ENCODE assay signal across 8 cellular contexts in genomic region chr13:44969858-44970484, GRCh38. TPM values are rescaled to one million over a fixed set of nuclear protein-coding genes. Genes with fewer than 3 reads are reported as not detected.
A peak's percentile ranks its signal among the peaks of the same experiment; 100 is the strongest.
DNase-seq lines count a peak whose midpoint lies in the region; ATAC-seq and TF ChIP-seq lines count a peak whose summit lies in the region.

No MANE protein-coding gene starts in this region.

- peaks cover under 1% of the 10 kb centered on the region; the same call in 1 of the 2 replicates for H3K9me3 ChIP-seq in Loucy (ENCODE audit: insufficient read depth, low read depth, low read length)

- no peak overlapping the region for H3K27ac Mint-ChIP-seq in activated CD4-positive, alpha-beta memory T cell treated with anti-CD3 and anti-CD28 coated beads, Interleukin-2, amount 10 ng/mL, durations not matched to agents 7 days and 5 days

- no peak overlapping the region for H3K4me2 ChIP-seq in Loucy (ENCODE audit: low read depth, low read length, poor library complexity, severe bottlenecking)

- H3K9me3 Mint-ChIP-seq in activated CD4-positive, alpha-beta memory T cell treated with anti-CD3 and anti-CD28 coated beads, Interleukin-2, amount 10 ng/mL, durations not matched to agents 7 days and 5 days: no peaks in the 10 kb centered on the region

- H3K36me3 ChIP-seq in Loucy (ENCODE audit: insufficient read depth, low read length): peaks cover 41% of the 10 kb centered on the region; the same call in 1 of the 2 replicates

- no peak overlapping the region for H3K9ac ChIP-seq in Loucy (ENCODE audit: low read depth, low read length, poor library complexity, severe bottlenecking)

- TF ChIP-seq CTCF in Loucy (conservative IDR thresholded peaks at IDR 0.05; ENCODE audit: low read length): peak; percentile 92

- DNase-seq in ELR (ENCODE audit: low read depth) (peak; percentile 72), SKM-1 treated with dmso at 0.1 percent for 144 hours (lab: John Stamatoyannopoulos, UW; ENCODE audit: unreplicated experiment) (peak; percentile 10), globus pallidus (ENCODE audit: low spot score) (peak; percentile 67), pulmonary artery endothelial cell (ENCODE audit: low read depth, low spot score) (peak; percentile 11), NCI-H1436 (lab: John Stamatoyannopoulos, UW) (no peak)
- DNase-seq in activated CD4-positive, alpha-beta memory T cell treated with anti-CD3 and anti-CD28 coated beads, Interleukin-2, amount 10 ng/mL, durations not matched to agents 7 days and 5 days: no peak

- CTCF ChIA-PET in activated CD4-positive, alpha-beta memory T cell treated with anti-CD3 and anti-CD28 coated beads, Interleukin-2, amount 10 ng/mL, durations not matched to agents 7 days and 5 days (lab: Charles Lee): interaction anchor here (0.8 to 2.2 kb wide), 9 partner anchors 12 to 487 kb away, joined by 3 to 11 read pairs (median 4); no protein-coding TSS in a partner anchor

- H3K36me3 Mint-ChIP-seq in activated CD4-positive, alpha-beta memory T cell treated with anti-CD3 and anti-CD28 coated beads, Interleukin-2, amount 10 ng/mL, durations not matched to agents 7 days and 5 days (ENCODE audit: low read depth): peaks cover 12% of the 10 kb centered on the region

- no peak overlapping the region for H2AFZ ChIP-seq in Loucy (ENCODE audit: low read length)

- no peak overlapping the region for H3K4me3 Mint-ChIP-seq in activated CD4-positive, alpha-beta memory T cell treated with anti-CD3 and anti-CD28 coated beads, Interleukin-2, amount 10 ng/mL, durations not matched to agents 7 days and 5 days

- no peaks in the 10 kb centered on the region for H3K4me1 Mint-ChIP-seq in activated CD4-positive, alpha-beta memory T cell treated with anti-CD3 and anti-CD28 coated beads, Interleukin-2, amount 10 ng/mL, durations not matched to agents 7 days and 5 days

- no peak for ATAC-seq in HG03095 (IDR thresholded peaks at IDR 0.05; ENCODE audit: unreplicated experiment)

- no peaks in the 10 kb centered on the region for H3K27me3 ChIP-seq in Loucy (ENCODE audit: insufficient read depth, low read length, poor library complexity, severe bottlenecking)

- no peaks in the 10 kb centered on the region for H3K9me2 ChIP-seq in Loucy (replicated peaks; ENCODE audit: low read depth, low read length)

- H3K27me3 Mint-ChIP-seq in activated CD4-positive, alpha-beta memory T cell treated with anti-CD3 and anti-CD28 coated beads, Interleukin-2, amount 10 ng/mL, durations not matched to agents 7 days and 5 days: no peaks in the 10 kb centered on the region

- no peaks in the 10 kb centered on the region for H3F3A ChIP-seq in Loucy (ENCODE audit: low read depth)

- H4K20me1 ChIP-seq in Loucy (ENCODE audit: insufficient read depth, low read length, poor library complexity, severe bottlenecking): no peaks in the 10 kb centered on the region

- H3K79me2 ChIP-seq in Loucy (ENCODE audit: insufficient read depth, low read length): 0 out of 2 replicates have a peak, but pooled peaks cover 6% of the 10 kb centered on the region

- H3K4me1 ChIP-seq in Loucy (ENCODE audit: insufficient read depth, low read length, poor library complexity, severe bottlenecking): no peaks in the 10 kb centered on the region

- H3K4me3 ChIP-seq in Loucy (ENCODE audit: low read length, poor library complexity, severe bottlenecking): no peak overlapping the region

- POLR2A ChIA-PET in activated CD4-positive, alpha-beta memory T cell treated with anti-CD3 and anti-CD28 coated beads, Interleukin-2, amount 10 ng/mL, durations not matched to agents 7 days and 5 days (lab: Charles Lee): no interaction called here

RNA-seq across cellular contexts. Expression of gene NUFIP1, which starts 19.3 kb away (rescaled TPM):
- total RNA-seq in pulmonary artery endothelial cell: 2.5 TPM in 2 replicates
- total RNA-seq in activated CD4-positive, alpha-beta memory T cell treated with anti-CD3 and anti-CD28 coated beads, Interleukin-2, amount 10 ng/mL, durations not matched to agents 7 days and 5 days: 1 to 10 TPM; 4.0 to 4.3 TPM

RNA-seq across cellular contexts. Expression of gene GPALPP1, which starts 19.4 kb away (rescaled TPM):
- 28.9 and 30.1 TPM in 2 replicates for total RNA-seq in pulmonary artery endothelial cell
- 10 to 100 TPM; 25.0 to 27.1 TPM for total RNA-seq in activated CD4-positive, alpha-beta memory T cell treated with anti-CD3 and anti-CD28 coated beads, Interleukin-2, amount 10 ng/mL, durations not matched to agents 7 days and 5 days

Comparison
In these comparisons a context has a peak if more than half of its experiments do, and no peak if none do; other contexts are left out.
1. DNase-seq: peak in ELR (single experiment), SKM-1 treated with dmso at 0.1 percent for 144 hours (single experiment), globus pallidus (single experiment) and pulmonary artery endothelial cell (single experiment); none in NCI-H1436 (single experiment) and activated CD4-positive, alpha-beta memory T cell treated with anti-CD3 and anti-CD28 coated beads, Interleukin-2, amount 10 ng/mL, durations not matched to agents 7 days and 5 days (single experiment).